In the genomic region with DNA sequence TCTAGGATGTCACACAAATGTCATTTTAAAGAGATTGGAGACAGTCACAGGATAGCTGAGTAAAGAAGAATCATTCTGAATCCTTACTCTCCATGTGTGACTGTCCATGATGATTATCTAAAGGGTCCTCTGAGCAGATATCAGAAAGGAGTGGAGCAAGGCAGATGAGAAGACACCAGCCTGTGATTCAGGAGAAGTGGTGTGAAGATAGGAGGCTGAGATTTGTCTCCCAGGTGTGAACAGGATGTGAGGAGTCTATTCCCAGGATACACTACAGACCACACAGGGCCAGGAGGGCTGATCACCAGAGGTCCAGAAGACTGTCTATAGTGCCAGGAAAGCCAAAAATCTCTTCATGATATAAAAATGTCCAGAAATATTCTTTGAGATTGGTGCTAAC, we compare ENCODE assay signal across 26 cellular contexts.
"Had no signal": no experiment of that assay in that cellular context is flagged by ENCODE, and none has a peak within 500 bp of the region (broad histone marks: within the 10 kb centered on the region; RNA-seq: fewer than 3 reads in every experiment).

No MANE protein-coding gene starts in this region.

- H3K4me3 Mint-ChIP-seq: naive thymus-derived CD8-positive, alpha-beta T cell; nephron; neural crest cell; stimulated activated naive CD8-positive, alpha-beta T cell treated with anti-CD3 and anti-CD28 coated beads, Interleukin-15, Interleukin-2, amounts not matched to agents 100 ng/mL and 50 ng/mL, for 24 hours; type B pancreatic cell had no signal

- ATAC-seq: naive thymus-derived CD8-positive, alpha-beta T cell; pancreas; right cardiac atrium; sciatic nerve had no signal

- H3K27ac Mint-ChIP-seq: naive thymus-derived CD8-positive, alpha-beta T cell; nephron; stimulated activated naive CD8-positive, alpha-beta T cell treated with anti-CD3 and anti-CD28 coated beads, Interleukin-15, Interleukin-2, amounts not matched to agents 100 ng/mL and 50 ng/mL, for 24 hours; type B pancreatic cell had no signal

- DNase-seq: hippocampal formation; kidney; left ventricle myocardium inferior; naive thymus-derived CD8-positive, alpha-beta T cell; nucleus accumbens; pancreas; posterior cingulate gyrus; retina; right cardiac atrium; stimulated activated CD4-positive, alpha-beta T cell treated with anti-CD3 and anti-CD28 coated beads, Interleukin-12 subunit alpha, Interleukin-12 subunit beta, amount 100 ng/mL, for 4 hours; stimulated activated CD4-positive, alpha-beta T cell treated with anti-CD3 and anti-CD28 coated beads, Interleukin-15, amount 100 ng/mL, for 24 hours; stimulated activated CD4-positive, alpha-beta T cell treated with anti-CD3 and anti-CD28 coated beads, Interleukin-2, amount 100 ng/mL, for 24 hours; stimulated activated CD4-positive, alpha-beta T cell treated with anti-CD3 and anti-CD28 coated beads, Interleukin-4, amount 100 ng/mL, for 1 hour; stimulated activated naive CD4-positive, alpha-beta T cell; tibial artery; uterus had no signal

- H3K9me3 Mint-ChIP-seq: naive thymus-derived CD8-positive, alpha-beta T cell; nephron; neural crest cell; stimulated activated naive CD8-positive, alpha-beta T cell treated with anti-CD3 and anti-CD28 coated beads, Interleukin-15, Interleukin-2, amounts not matched to agents 100 ng/mL and 50 ng/mL, for 24 hours; type B pancreatic cell had no signal

- H3K4me3 ChIP-seq: left ventricle myocardium inferior, lung, pancreas, prostate gland, skin epidermis, suprapubic skin, thoracic aorta, tibial artery, uterus had no signal

- H3K27ac ChIP-seq: left ventricle myocardium inferior, pancreas, prostate gland, skin epidermis, suprapubic skin, thoracic aorta, tibial artery, uterus had no signal

- H3K27me3 Mint-ChIP-seq: type B pancreatic cell had no signal

- H3K4me1 Mint-ChIP-seq: naive thymus-derived CD8-positive, alpha-beta T cell had no signal

- H3K36me3 Mint-ChIP-seq: naive thymus-derived CD8-positive, alpha-beta T cell; type B pancreatic cell had no signal

- H3K27me3 ChIP-seq: pancreas, suprapubic skin, tibial artery, uterus had no signal

- H3K36me3 ChIP-seq: left ventricle myocardium inferior, pancreas, prostate gland, suprapubic skin, thoracic aorta, tibial artery, uterus had no signal

- H3K9me3 ChIP-seq: left ventricle myocardium inferior, pancreas, prostate gland, suprapubic skin, thoracic aorta, tibial artery, uterus had no signal

- H3K4me1 ChIP-seq: pancreas, prostate gland, suprapubic skin, tibial artery, uterus had no signal
